Comparison of ENCODE assay signal across 31 cellular contexts in the genomic region with DNA sequence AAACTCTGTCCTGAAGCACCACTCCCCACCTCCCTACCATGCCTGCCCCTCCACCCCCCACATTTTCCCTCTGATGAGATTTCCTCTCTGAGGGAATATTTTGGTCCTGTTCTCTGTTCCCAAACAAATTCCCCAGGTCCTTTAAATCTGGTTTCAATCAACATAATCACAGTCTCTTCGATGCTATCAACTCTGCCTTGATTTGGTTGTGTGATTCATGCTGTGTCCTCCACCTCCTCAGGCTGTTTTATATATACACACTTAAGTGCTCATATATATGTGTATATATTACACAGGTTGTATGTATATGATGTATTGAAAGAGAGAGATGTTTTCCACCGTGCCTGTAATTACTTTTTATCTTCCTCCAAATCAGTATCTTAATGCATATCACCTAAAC. TPM values are rescaled to one million over a fixed set of nuclear protein-coding genes. Genes with fewer than 3 reads are reported as not detected.
"Had no signal": no experiment of that assay in that cellular context is flagged by ENCODE, and none has a peak within 500 bp of the region (broad histone marks: within the 10 kb centered on the region; RNA-seq: fewer than 3 reads in every experiment).

No MANE protein-coding gene starts in this region.

- ATAC-seq: activated CD8-positive, alpha-beta memory T cell treated with anti-CD3 and anti-CD28 coated beads, Interleukin-2, amount 10 ng/mL, durations not matched to agents 7 days and 5 days; activated CD8-positive, alpha-beta T cell treated with anti-CD3 and anti-CD28 coated beads, Interleukin-2, amount 10 ng/mL, durations not matched to agents 7 days and 5 days; heart left ventricle; left colon; naive thymus-derived CD4-positive, alpha-beta T cell; right lobe of liver; T-helper 17 cell; upper lobe of right lung had no signal

- H3K27me3 ChIP-seq: adrenal gland, ovary, right lobe of liver had no signal

- H3K4me1 ChIP-seq: adrenal gland, right lobe of liver, upper lobe of right lung had no signal

- H3K27ac Mint-ChIP-seq: activated B cell treated with CpG ODN at 0.5 μM for 24 hours; activated CD8-positive, alpha-beta memory T cell treated with anti-CD3 and anti-CD28 coated beads, Interleukin-2, amount 10 ng/mL, durations not matched to agents 7 days and 5 days; activated CD8-positive, alpha-beta T cell treated with anti-CD3 and anti-CD28 coated beads, Interleukin-2, amount 10 ng/mL, durations not matched to agents 7 days and 5 days; activated naive CD8-positive, alpha-beta T cell; activated T-helper 2 cell treated with anti-CD3 and anti-CD28 coated beads, Interferon-gamma antibody, Interleukin-2, Interleukin-4, amounts not matched to agents 10 μg/mL and 5 μg/mL and 100 μg/mL, durations not matched to agents 14 hours and 24 hours and 36 hours; brain; immature natural killer cell; naive thymus-derived CD4-positive, alpha-beta T cell; progenitor cell of endocrine pancreas; stimulated activated naive CD8-positive, alpha-beta T cell treated with anti-CD3 and anti-CD28 coated beads, Interleukin-15, Interleukin-2, amounts not matched to agents 100 ng/mL and 50 ng/mL, for 24 hours; T-helper 17 cell had no signal

- H3K9me3 ChIP-seq: adrenal gland, heart left ventricle, ovary, right lobe of liver, thoracic aorta, upper lobe of right lung had no signal

- DNase-seq: activated B cell treated with CpG ODN at 0.5 μM for 24 hours; activated CD4-positive, alpha-beta T cell treated with anti-CD3 and anti-CD28 coated beads, Interleukin-2, amount 50 U/mL, for 1 hour; activated CD8-positive, alpha-beta memory T cell treated with anti-CD3 and anti-CD28 coated beads, Interleukin-2, amount 10 ng/mL, durations not matched to agents 7 days and 5 days; activated CD8-positive, alpha-beta T cell treated with anti-CD3 and anti-CD28 coated beads, Interleukin-2, amount 10 ng/mL, durations not matched to agents 7 days and 5 days; activated naive CD4-positive, alpha-beta T cell; activated T-cell treated with anti-CD3 and anti-CD28 coated beads, Interleukin-2, amount 50 U/mL, for 48 hours; adrenal gland; aorta; dorsolateral prefrontal cortex; effector memory CD4-positive, alpha-beta T cell; heart left ventricle; hypothalamus; immature natural killer cell; kidney; left colon; midbrain; naive thymus-derived CD4-positive, alpha-beta T cell; ovary; right lobe of liver; stimulated activated CD4-positive, alpha-beta T cell treated with anti-CD3 and anti-CD28 coated beads, Interleukin-2, amount 100 ng/mL, for 48 hours; T-helper 17 cell; upper lobe of right lung had no signal

- H3K4me3 Mint-ChIP-seq: activated B cell treated with CpG ODN at 0.5 μM for 24 hours; activated CD8-positive, alpha-beta memory T cell treated with anti-CD3 and anti-CD28 coated beads, Interleukin-2, amount 10 ng/mL, durations not matched to agents 7 days and 5 days; activated CD8-positive, alpha-beta T cell treated with anti-CD3 and anti-CD28 coated beads, Interleukin-2, amount 10 ng/mL, durations not matched to agents 7 days and 5 days; activated naive CD8-positive, alpha-beta T cell; brain; immature natural killer cell; naive thymus-derived CD4-positive, alpha-beta T cell; stimulated activated naive CD8-positive, alpha-beta T cell treated with anti-CD3 and anti-CD28 coated beads, Interleukin-15, Interleukin-2, amounts not matched to agents 100 ng/mL and 50 ng/mL, for 24 hours; T-helper 17 cell had no signal

- H3K27ac ChIP-seq: adrenal gland, dorsolateral prefrontal cortex, heart left ventricle, ovary, right lobe of liver, upper lobe of right lung had no signal

- H3K27me3 Mint-ChIP-seq: activated CD8-positive, alpha-beta memory T cell treated with anti-CD3 and anti-CD28 coated beads, Interleukin-2, amount 10 ng/mL, durations not matched to agents 7 days and 5 days had no signal

- H3K36me3 Mint-ChIP-seq: activated CD8-positive, alpha-beta memory T cell treated with anti-CD3 and anti-CD28 coated beads, Interleukin-2, amount 10 ng/mL, durations not matched to agents 7 days and 5 days; activated naive CD8-positive, alpha-beta T cell; brain; immature natural killer cell; naive thymus-derived CD4-positive, alpha-beta T cell had no signal

- H3K9me3 Mint-ChIP-seq: activated B cell treated with CpG ODN at 0.5 μM for 24 hours; activated T-helper 2 cell treated with anti-CD3 and anti-CD28 coated beads, Interferon-gamma antibody, Interleukin-2, Interleukin-4, amounts not matched to agents 10 μg/mL and 5 μg/mL and 100 μg/mL, durations not matched to agents 14 hours and 24 hours and 36 hours; brain; immature natural killer cell; naive thymus-derived CD4-positive, alpha-beta T cell; stimulated activated naive CD8-positive, alpha-beta T cell treated with anti-CD3 and anti-CD28 coated beads, Interleukin-15, Interleukin-2, amounts not matched to agents 100 ng/mL and 50 ng/mL, for 24 hours had no signal

- H3K4me1 Mint-ChIP-seq: activated B cell treated with CpG ODN at 0.5 μM for 24 hours; activated CD8-positive, alpha-beta memory T cell treated with anti-CD3 and anti-CD28 coated beads, Interleukin-2, amount 10 ng/mL, durations not matched to agents 7 days and 5 days; immature natural killer cell; naive thymus-derived CD4-positive, alpha-beta T cell; T-helper 17 cell had no signal

- H3K36me3 ChIP-seq: adrenal gland, heart left ventricle, ovary, right lobe of liver, thoracic aorta, upper lobe of right lung had no signal

- H3K4me3 ChIP-seq: adrenal gland, coronary artery, dorsolateral prefrontal cortex, heart left ventricle, ovary, right lobe of liver, thoracic aorta, upper lobe of right lung had no signal

RNA-seq across cellular contexts. Expression of a gene that starts 36.0 kb away (rescaled TPM):
- total RNA-seq: activated B cell treated with CpG ODN at 0.5 μM for 24 hours; activated CD8-positive, alpha-beta memory T cell treated with anti-CD3 and anti-CD28 coated beads, Interleukin-2, amount 10 ng/mL, durations not matched to agents 7 days and 5 days; activated CD8-positive, alpha-beta T cell treated with anti-CD3 and anti-CD28 coated beads, Interleukin-2, amount 10 ng/mL, durations not matched to agents 7 days and 5 days; activated T-helper 2 cell treated with anti-CD3 and anti-CD28 coated beads, Interferon-gamma antibody, Interleukin-2, Interleukin-4, amounts not matched to agents 10 μg/mL and 5 μg/mL and 100 μg/mL, durations not matched to agents 14 hours and 24 hours and 36 hours; naive thymus-derived CD4-positive, alpha-beta T cell; subcutaneous adipose tissue; T-helper 17 cell had no signal
- polyA plus RNA-seq: immature natural killer cell; naive thymus-derived CD4-positive, alpha-beta T cell; neural cell had no signal
